In the genomic region with DNA sequence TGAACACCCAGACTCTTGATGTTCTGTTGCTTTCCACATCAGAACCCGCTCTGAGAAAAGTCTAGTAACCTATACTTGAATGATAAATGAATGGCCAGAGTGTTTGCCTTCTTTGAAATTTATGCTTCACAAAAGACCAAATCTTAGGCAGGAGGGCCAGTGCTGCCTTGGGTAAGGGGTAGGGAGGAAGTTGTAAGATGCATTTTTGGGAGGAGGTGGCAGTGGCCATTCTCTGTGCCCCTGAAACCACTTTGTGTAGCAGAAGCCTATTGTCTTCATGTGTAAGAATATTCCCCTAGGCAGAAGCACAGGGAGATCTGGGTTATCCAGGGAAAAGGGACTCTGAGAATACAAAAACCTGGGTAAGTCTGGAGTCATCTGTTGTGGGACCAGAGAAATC, we compare ENCODE assay signal across 10 cellular contexts. TPM values are rescaled to one million over a fixed set of nuclear protein-coding genes. Genes with fewer than 3 reads are reported as not detected.
DNase-seq lines count a peak whose midpoint lies in the region; ATAC-seq, FAIRE-seq and TF ChIP-seq lines count a peak whose summit lies in the region.
"Not testable (repeated sequence)": the region's sequence is repeated elsewhere in the genome, so short reads cannot be mapped to it uniquely, and the experiment has no call there.
"Had no signal": no experiment of that assay in that cellular context is flagged by ENCODE, and none has a peak within 500 bp of the region (broad histone marks: within the 10 kb centered on the region; RNA-seq: fewer than 3 reads in every experiment).

No MANE protein-coding gene starts in this region.

- POLR2A ChIA-PET in GM12878 (lab: Charles Lee) = not testable (repeated sequence)

- no CpG with 5 or more reads among the region's 1 CpG for WGBS in GM12878 (ENCODE audit: insufficient coverage, insufficient replicate concordance, low lambda C conversion rate, missing lambda C conversion rate)

- H3K4me3 ChIP-seq in GM12875 (ENCODE audit: low read depth, low read length) = peak overlapping the region; percentile 43
- not testable (repeated sequence) for H3K4me3 ChIP-seq in GM12878

- not testable (repeated sequence) for H3K27ac ChIP-seq in GM12878 (ENCODE audit: control insufficient read depth, insufficient read depth)

- CTCF ChIA-PET in GM12878 (lab: Yijun Ruan, JAX) = not testable (repeated sequence)

- not testable (repeated sequence) for H3K9ac ChIP-seq in GM12878 (ENCODE audit: control insufficient read depth, insufficient read depth, low read length)

- H2AFZ ChIP-seq in GM12878 (ENCODE audit: control insufficient read depth, low read depth, low read length) = not testable (repeated sequence)

- peak; percentile 18 for ATAC-seq in GM18909 (IDR thresholded peaks at IDR 0.05; ENCODE audit: poor library complexity, unreplicated experiment)
- ATAC-seq in GM19452 (IDR thresholded peaks at IDR 0.05; ENCODE audit: unreplicated experiment) = peak; percentile 33
- ATAC-seq in GM21576 (IDR thresholded peaks at IDR 0.05; ENCODE audit: unreplicated experiment) = peak; percentile 17
- ATAC-seq in HG02610 (IDR thresholded peaks at IDR 0.05; ENCODE audit: unreplicated experiment) = peak; percentile 8
- ATAC-seq in HG03066 (IDR thresholded peaks at IDR 0.05; ENCODE audit: low read depth, unreplicated experiment) = peak; percentile 12
- peak; percentile 62 for ATAC-seq in GM12878

- BruUV-seq in GM12878 (replicated peaks; lab: Mats Ljungman, UMichigan) = not testable (repeated sequence)

- DNase-seq in GM12878 (ENCODE audit: low read depth, low spot score) = not testable (repeated sequence)

- TF ChIP-seq EP300 in GM12878 (IDR thresholded peaks at IDR 0.05; ENCODE audit: borderline replicate concordance in 1 of 2, control insufficient read depth in 1 of 2, low read depth in 2 of 2, low read length in 2 of 2) = not testable (repeated sequence)

- not testable (repeated sequence) for H4K20me1 ChIP-seq in GM12878 (ENCODE audit: control insufficient read depth, insufficient read depth)

- SMC1A ChIA-PET in GM12878 (lab: Charles Lee; ENCODE audit: uncharacterized antibody, unreplicated experiment) = not testable (repeated sequence)

- RAD21 ChIA-PET in GM12878 (lab: Charles Lee; ENCODE audit: unreplicated experiment) = not testable (repeated sequence)

- TF ChIP-seq RAD21 in GM12878 (IDR thresholded peaks at IDR 0.05; ENCODE audit: insufficient read depth, low read depth, low read length) = not testable (repeated sequence)

- not testable (repeated sequence) for H3K79me2 ChIP-seq in GM12878 (ENCODE audit: control insufficient read depth, insufficient read depth, low read length)

- not testable (repeated sequence) for TF ChIP-seq CTCF in GM12875 (IDR thresholded peaks at IDR 0.05; ENCODE audit: borderline replicate concordance, insufficient read depth, low read depth, low read length); GM12878 (IDR thresholded peaks at IDR 0.05 in 2 of 3, conservative IDR thresholded peaks at IDR 0.05 in 1 of 3; ENCODE audit: control insufficient read depth in 2 of 3, extremely low read depth in 1 of 3, insufficient read depth in 1 of 3, low read depth in 3 of 3, low read length in 3 of 3)

- intact Hi-C loops in GM12878 (cut with micrococcal nuclease; ENCODE audit: unreplicated experiment) = not testable (repeated sequence)

- H3K36me3 ChIP-seq in GM12878 (ENCODE audit: control insufficient read depth in 2 of 2, insufficient read depth in 2 of 2, low read length in 1 of 2) = not testable (repeated sequence)

- not testable (repeated sequence) for FAIRE-seq in GM12878 (lab: Jason Lieb, UNC)

- H3K27me3 ChIP-seq in GM12878 (replicated peaks in 1 of 2; ENCODE audit: control insufficient read depth in 2 of 2, insufficient read depth in 2 of 2, low read length in 1 of 2) = not testable (repeated sequence)

- in situ Hi-C loops in GM12878 (cut with MboI) = not testable (repeated sequence)

- not testable (repeated sequence) for TF ChIP-seq POLR2A in GM12878 (IDR thresholded peaks at IDR 0.05; ENCODE audit: low read depth, low read length)

- H3K4me1 ChIP-seq in GM12878 (ENCODE audit: control insufficient read depth, insufficient read depth, low read length) = not testable (repeated sequence)

- H3K4me2 ChIP-seq in GM12878 (ENCODE audit: control insufficient read depth, insufficient read depth) = not testable (repeated sequence)

- not testable (repeated sequence) for H3K9me3 ChIP-seq in GM12878 (replicated peaks; ENCODE audit: control insufficient read depth, insufficient read depth, low read length)

RNA-seq across cellular contexts. Expression of gene FCGR2B, which starts 0.6 kb away (rescaled TPM):
- 113 and 116 TPM in 2 replicates for total RNA-seq in GM12878 (2013; cell fraction: nucleolus; rRNA removed)
- total RNA-seq in GM12878 (2014; rRNA removed) = 99.3 and 100 TPM in 2 replicates
- total RNA-seq in GM12878 (2014; rRNA removed; fragmentation: Illumina TruSeq; extraction: Trizol) = 76.6 and 78.5 TPM in 2 replicates
- 88.9 and 99.4 TPM in 2 replicates for total RNA-seq in GM12878 (2021)
- 27.4 TPM for polyA plus RNA-seq in GM12878 (2011; ENCODE audit: low read depth)
- 99.1 and 111 TPM in 2 replicates for polyA plus RNA-seq in GM12878 (2011; rRNA removed)
- polyA plus RNA-seq in GM12878 (2011; cell fraction: cytosol; rRNA removed) = 146 and 151 TPM in 2 replicates
- polyA plus RNA-seq in GM12878 (2011; cell fraction: nucleus; rRNA removed) = 167 and 219 TPM in 2 replicates
- 32.7 and 37.9 TPM in 2 replicates for polyA plus RNA-seq in GM12878 (2012)
- 118 and 122 TPM in 2 replicates for polyA plus RNA-seq in GM12878 (2014; fragmentation: Illumina TruSeq; extraction: Trizol)
- 100 to 1,000 TPM; 131 to 216 TPM for polyA plus RNA-seq in GM12878 (2014; fragmentation: Nextera tagmentation; extraction: Ambion mirVana)
- 101 and 106 TPM in 2 replicates for polyA plus RNA-seq in GM12878 (2014; rRNA removed)
- 100 to 1,000 TPM; 105 to 112 TPM for polyA plus RNA-seq in GM12878 (2016; fragmentation: Nextera tagmentation; extraction: Ambion mirVana)
- 82.4 and 94.0 TPM in 2 replicates for polyA minus RNA-seq in GM12878 (2011; rRNA and poly(A)+ RNA removed)
- 21.1 and 30.9 TPM in 2 replicates for polyA minus RNA-seq in GM12878 (2011; cell fraction: cytosol; rRNA and poly(A)+ RNA removed)
- polyA minus RNA-seq in GM12878 (2011; cell fraction: nucleus; rRNA and poly(A)+ RNA removed) = 35.2 and 46.1 TPM in 2 replicates
- total RNA-seq: H7 had no signal
- polyA plus RNA-seq: A549 had no signal

RNA-seq across cellular contexts. Expression of gene FCGR3B, which starts 32.6 kb away (rescaled TPM):
- not detected in 2 replicates for total RNA-seq in GM12878 (2013; cell fraction: nucleolus; rRNA removed)
- not detected in 2 replicates for total RNA-seq in GM12878 (2014; rRNA removed)
- not detected in 2 replicates for total RNA-seq in GM12878 (2014; rRNA removed; fragmentation: Illumina TruSeq; extraction: Trizol)
- not detected in 2 replicates for total RNA-seq in GM12878 (2021)
- not detected for polyA plus RNA-seq in GM12878 (2011; ENCODE audit: low read depth)
- not detected in 2 replicates for polyA plus RNA-seq in GM12878 (2011; rRNA removed)
- polyA plus RNA-seq in GM12878 (2011; cell fraction: cytosol; rRNA removed) = not detected in 2 replicates
- not detected in 2 replicates for polyA plus RNA-seq in GM12878 (2011; cell fraction: nucleus; rRNA removed)
- polyA plus RNA-seq in GM12878 (2012) = not detected in 2 replicates
- not detected in 2 replicates for polyA plus RNA-seq in GM12878 (2014; fragmentation: Illumina TruSeq; extraction: Trizol)
- not detected for polyA plus RNA-seq in GM12878 (2014; fragmentation: Nextera tagmentation; extraction: Ambion mirVana)
- polyA plus RNA-seq in GM12878 (2014; rRNA removed) = not detected in 2 replicates
- polyA plus RNA-seq in GM12878 (2016; fragmentation: Nextera tagmentation; extraction: Ambion mirVana) = not detected
- polyA minus RNA-seq in GM12878 (2011; rRNA and poly(A)+ RNA removed) = not detected in 2 replicates
- not detected in 2 replicates for polyA minus RNA-seq in GM12878 (2011; cell fraction: cytosol; rRNA and poly(A)+ RNA removed)
- not detected in 2 replicates for polyA minus RNA-seq in GM12878 (2011; cell fraction: nucleus; rRNA and poly(A)+ RNA removed)
- total RNA-seq: H7 had no signal
- polyA plus RNA-seq: A549 had no signal

RNA-seq across cellular contexts. Expression of gene FCRLA, which starts 43.5 kb away (rescaled TPM):
- total RNA-seq in GM12878 (2013; cell fraction: nucleolus; rRNA removed) = 48.7 and 51.4 TPM in 2 replicates
- 419 and 443 TPM in 2 replicates for total RNA-seq in GM12878 (2014; rRNA removed)
- 269 and 273 TPM in 2 replicates for total RNA-seq in GM12878 (2014; rRNA removed; fragmentation: Illumina TruSeq; extraction: Trizol)
- total RNA-seq in GM12878 (2021) = 286 and 294 TPM in 2 replicates
- 286 TPM for polyA plus RNA-seq in GM12878 (2011; ENCODE audit: low read depth)
- polyA plus RNA-seq in GM12878 (2011; rRNA removed) = 122 and 130 TPM in 2 replicates
- 126 and 193 TPM in 2 replicates for polyA plus RNA-seq in GM12878 (2011; cell fraction: cytosol; rRNA removed)
- polyA plus RNA-seq in GM12878 (2011; cell fraction: nucleus; rRNA removed) = 55.0 and 60.1 TPM in 2 replicates
- polyA plus RNA-seq in GM12878 (2012) = 191 and 218 TPM in 2 replicates
- 378 and 399 TPM in 2 replicates for polyA plus RNA-seq in GM12878 (2014; fragmentation: Illumina TruSeq; extraction: Trizol)
- polyA plus RNA-seq in GM12878 (2014; fragmentation: Nextera tagmentation; extraction: Ambion mirVana) = 100 to 1,000 TPM; 418 to 714 TPM
- polyA plus RNA-seq in GM12878 (2014; rRNA removed) = 355 and 359 TPM in 2 replicates
- 100 to 1,000 TPM; 339 to 389 TPM for polyA plus RNA-seq in GM12878 (2016; fragmentation: Nextera tagmentation; extraction: Ambion mirVana)
- polyA minus RNA-seq in GM12878 (2011; rRNA and poly(A)+ RNA removed) = 84.4 and 140 TPM in 2 replicates
- 24.5 and 36.5 TPM in 2 replicates for polyA minus RNA-seq in GM12878 (2011; cell fraction: cytosol; rRNA and poly(A)+ RNA removed)
- polyA minus RNA-seq in GM12878 (2011; cell fraction: nucleus; rRNA and poly(A)+ RNA removed) = 11.8 and 17.8 TPM in 2 replicates
- total RNA-seq: H7, Right ventricle myocardium inferior had no signal

RNA-seq across cellular contexts. Expression of gene FCRLB, which starts 57.8 kb away (rescaled TPM):
- total RNA-seq in GM12878 (2013; cell fraction: nucleolus; rRNA removed) = 4.0 and 4.2 TPM in 2 replicates
- total RNA-seq in GM12878 (2014; rRNA removed) (11.3 and 11.5 TPM in 2 replicates), GM12878 (2014; rRNA removed; fragmentation: Illumina TruSeq; extraction: Trizol) (3.1 and 3.4 TPM in 2 replicates), GM12878 (2021) (7.9 and 8.3 TPM in 2 replicates)
- polyA plus RNA-seq in GM12878 (2011; ENCODE audit: low read depth) = 0.73 TPM
- polyA plus RNA-seq in GM12878 (2011; rRNA removed) (1.2 and 1.5 TPM in 2 replicates), GM12878 (2014; fragmentation: Illumina TruSeq; extraction: Trizol) (1.2 and 1.9 TPM in 2 replicates), GM12878 (2014; fragmentation: Nextera tagmentation; extraction: Ambion mirVana) (1 to 10 TPM in 1 of 2 experiments, under 1 TPM in 1; 0.55 to 1.2 TPM), GM12878 (2014; rRNA removed) (8.8 and 9.4 TPM in 2 replicates), GM12878 (2016; fragmentation: Nextera tagmentation; extraction: Ambion mirVana) (10 to 100 TPM; 10.9 to 11.7 TPM)
- polyA plus RNA-seq in GM12878 (2011; cell fraction: cytosol; rRNA removed) = 1.3 and 1.7 TPM in 2 replicates
- 3.6 and 4.2 TPM in 2 replicates for polyA plus RNA-seq in GM12878 (2011; cell fraction: nucleus; rRNA removed)
- polyA plus RNA-seq in GM12878 (2012) = 2.5 and 3.2 TPM in 2 replicates
- polyA minus RNA-seq in GM12878 (2011; rRNA and poly(A)+ RNA removed) = 0.93 and 1.1 TPM in 2 replicates
- polyA minus RNA-seq in GM12878 (2011; cell fraction: cytosol; rRNA and poly(A)+ RNA removed) = 0.53 and 0.62 TPM in 2 replicates
- 2.3 and 2.4 TPM in 2 replicates for polyA minus RNA-seq in GM12878 (2011; cell fraction: nucleus; rRNA and poly(A)+ RNA removed)

Comparison
In these comparisons a context has a peak if more than half of its experiments do, and no peak if none do; other contexts are left out.
1. ATAC-seq: peak in every context shown above with its lines; median percentile 62 in GM12878; 33 in GM19452; 18 in GM18909; 17 in GM21576; 12 in HG03066; 8 in HG02610.